ENCODE assay signal across 1 cellular context in the genomic region with DNA sequence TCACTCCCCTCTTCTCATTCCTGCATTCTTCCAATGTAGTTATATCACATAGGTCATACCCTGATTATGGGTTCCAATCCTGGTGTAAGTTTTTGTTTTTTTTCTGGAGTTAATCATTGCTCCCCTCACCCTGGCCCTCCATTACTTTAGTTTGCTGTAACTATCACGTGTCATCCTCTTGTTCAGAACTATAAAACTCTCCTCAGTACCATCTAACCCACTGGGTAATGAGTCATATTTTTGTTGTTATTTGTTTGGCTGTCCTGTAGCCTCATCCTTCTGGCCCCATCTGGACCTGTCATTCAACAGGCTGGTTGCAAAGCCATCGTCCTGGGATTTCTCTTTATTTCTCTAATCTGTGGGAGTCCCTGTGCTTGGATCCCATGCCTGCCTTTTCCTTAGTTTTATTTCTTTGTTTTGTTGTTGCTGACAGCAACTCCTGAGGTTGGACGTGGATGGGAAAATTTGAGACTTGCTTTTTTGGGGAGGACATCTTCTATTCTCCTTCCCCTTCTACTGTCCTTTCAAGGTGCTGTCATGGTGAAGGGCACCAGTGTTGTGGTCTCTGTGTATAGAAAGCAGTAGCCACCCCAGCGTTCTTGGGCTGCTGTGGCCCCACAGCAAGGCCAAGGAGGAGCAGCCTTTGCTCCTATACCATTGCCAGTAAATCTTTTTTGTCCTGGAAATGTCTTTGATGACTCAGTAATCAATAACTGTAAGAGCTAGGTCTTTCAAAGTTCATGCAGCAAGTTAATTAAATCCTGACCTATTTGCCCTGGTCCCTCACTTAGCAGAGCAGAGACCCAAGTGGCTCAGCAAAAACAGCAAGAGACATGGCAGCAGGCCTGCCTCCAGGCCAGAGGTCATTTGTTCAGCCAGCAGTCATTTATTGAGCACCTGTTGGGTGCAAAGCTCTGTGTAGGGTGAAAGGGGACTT.
TF ChIP-seq lines count a peak whose summit lies in the region.

No MANE protein-coding gene starts in this region.

TF ChIP-seq in HepG2, 621 proteins besides CTCF, POLR2A, EP300 and RAD21 (continued from another document and continues in another):
- TF ChIP-seq, protein P1, sequence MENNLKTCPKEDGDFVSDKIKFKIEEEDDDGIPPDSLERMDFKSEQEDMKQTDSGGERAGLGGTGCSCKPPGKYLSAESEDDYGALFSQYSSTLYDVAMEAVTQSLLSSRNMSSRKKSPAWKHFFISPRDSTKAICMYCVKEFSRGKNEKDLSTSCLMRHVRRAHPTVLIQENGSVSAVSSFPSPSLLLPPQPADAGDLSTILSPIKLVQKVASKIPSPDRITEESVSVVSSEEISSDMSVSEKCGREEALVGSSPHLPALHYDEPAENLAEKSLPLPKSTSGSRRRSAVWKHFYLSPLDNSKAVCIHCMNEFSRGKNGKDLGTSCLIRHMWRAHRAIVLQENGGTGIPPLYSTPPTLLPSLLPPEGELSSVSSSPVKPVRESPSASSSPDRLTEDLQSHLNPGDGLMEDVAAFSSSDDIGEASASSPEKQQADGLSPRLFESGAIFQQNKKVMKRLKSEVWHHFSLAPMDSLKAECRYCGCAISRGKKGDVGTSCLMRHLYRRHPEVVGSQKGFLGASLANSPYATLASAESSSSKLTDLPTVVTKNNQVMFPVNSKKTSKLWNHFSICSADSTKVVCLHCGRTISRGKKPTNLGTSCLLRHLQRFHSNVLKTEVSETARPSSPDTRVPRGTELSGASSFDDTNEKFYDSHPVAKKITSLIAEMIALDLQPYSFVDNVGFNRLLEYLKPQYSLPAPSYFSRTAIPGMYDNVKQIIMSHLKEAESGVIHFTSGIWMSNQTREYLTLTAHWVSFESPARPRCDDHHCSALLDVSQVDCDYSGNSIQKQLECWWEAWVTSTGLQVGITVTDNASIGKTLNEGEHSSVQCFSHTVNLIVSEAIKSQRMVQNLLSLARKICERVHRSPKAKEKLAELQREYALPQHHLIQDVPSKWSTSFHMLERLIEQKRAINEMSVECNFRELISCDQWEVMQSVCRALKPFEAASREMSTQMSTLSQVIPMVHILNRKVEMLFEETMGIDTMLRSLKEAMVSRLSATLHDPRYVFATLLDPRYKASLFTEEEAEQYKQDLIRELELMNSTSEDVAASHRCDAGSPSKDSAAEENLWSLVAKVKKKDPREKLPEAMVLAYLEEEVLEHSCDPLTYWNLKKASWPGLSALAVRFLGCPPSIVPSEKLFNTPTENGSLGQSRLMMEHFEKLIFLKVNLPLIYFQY (CRISPR knock-in tag; IDR thresholded peaks at IDR 0.05; ENCODE audit: borderline replicate concordance) = 0 out of 2 replicates have a peak, but pooled peaks have one; percentile 51
- peak; percentile 87; the same call in 1 of the 2 replicates for TF ChIP-seq RXRA (CRISPR knock-in tag; IDR thresholded peaks at IDR 0.05)
- TF ChIP-seq, protein P2, sequence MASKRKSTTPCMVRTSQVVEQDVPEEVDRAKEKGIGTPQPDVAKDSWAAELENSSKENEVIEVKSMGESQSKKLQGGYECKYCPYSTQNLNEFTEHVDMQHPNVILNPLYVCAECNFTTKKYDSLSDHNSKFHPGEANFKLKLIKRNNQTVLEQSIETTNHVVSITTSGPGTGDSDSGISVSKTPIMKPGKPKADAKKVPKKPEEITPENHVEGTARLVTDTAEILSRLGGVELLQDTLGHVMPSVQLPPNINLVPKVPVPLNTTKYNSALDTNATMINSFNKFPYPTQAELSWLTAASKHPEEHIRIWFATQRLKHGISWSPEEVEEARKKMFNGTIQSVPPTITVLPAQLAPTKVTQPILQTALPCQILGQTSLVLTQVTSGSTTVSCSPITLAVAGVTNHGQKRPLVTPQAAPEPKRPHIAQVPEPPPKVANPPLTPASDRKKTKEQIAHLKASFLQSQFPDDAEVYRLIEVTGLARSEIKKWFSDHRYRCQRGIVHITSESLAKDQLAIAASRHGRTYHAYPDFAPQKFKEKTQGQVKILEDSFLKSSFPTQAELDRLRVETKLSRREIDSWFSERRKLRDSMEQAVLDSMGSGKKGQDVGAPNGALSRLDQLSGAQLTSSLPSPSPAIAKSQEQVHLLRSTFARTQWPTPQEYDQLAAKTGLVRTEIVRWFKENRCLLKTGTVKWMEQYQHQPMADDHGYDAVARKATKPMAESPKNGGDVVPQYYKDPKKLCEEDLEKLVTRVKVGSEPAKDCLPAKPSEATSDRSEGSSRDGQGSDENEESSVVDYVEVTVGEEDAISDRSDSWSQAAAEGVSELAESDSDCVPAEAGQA (IDR thresholded peaks at IDR 0.05; ENCODE audit: low read depth) = no peak
- TF ChIP-seq, protein P2 (CRISPR knock-in tag; IDR thresholded peaks at IDR 0.05; ENCODE audit: borderline replicate concordance) = no peak
- 0 out of 4 replicates have a peak, but pooled peaks of 1 of the 2 experiments have one; percentile 5 for TF ChIP-seq MAFK (conservative IDR thresholded peaks at IDR 0.05 in 1 of 2, IDR thresholded peaks at IDR 0.05 in 1 of 2; ENCODE audit: low read length in 2 of 2)
- TF ChIP-seq DPF2 (CRISPR knock-in tag; IDR thresholded peaks at IDR 0.05; ENCODE audit: borderline replicate concordance, low read depth) = peak; percentile 63; the same call in 1 of the 2 replicates
- TF ChIP-seq PHF8 (CRISPR knock-in tag; IDR thresholded peaks at IDR 0.05) = no peak
- TF ChIP-seq, protein P3, sequence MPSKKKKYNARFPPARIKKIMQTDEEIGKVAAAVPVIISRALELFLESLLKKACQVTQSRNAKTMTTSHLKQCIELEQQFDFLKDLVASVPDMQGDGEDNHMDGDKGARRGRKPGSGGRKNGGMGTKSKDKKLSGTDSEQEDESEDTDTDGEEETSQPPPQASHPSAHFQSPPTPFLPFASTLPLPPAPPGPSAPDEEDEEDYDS (CRISPR knock-in tag; IDR thresholded peaks at IDR 0.05) = no peak
- TF ChIP-seq ATF1 (CRISPR knock-in tag; IDR thresholded peaks at IDR 0.05) = peak; percentile 20; the same call in 1 of the 2 replicates
- peak; percentile 84; the same call in 1 of the 2 replicates for TF ChIP-seq TCF7 (IDR thresholded peaks at IDR 0.05; ENCODE audit: low read depth)
- TF ChIP-seq, protein P4, sequence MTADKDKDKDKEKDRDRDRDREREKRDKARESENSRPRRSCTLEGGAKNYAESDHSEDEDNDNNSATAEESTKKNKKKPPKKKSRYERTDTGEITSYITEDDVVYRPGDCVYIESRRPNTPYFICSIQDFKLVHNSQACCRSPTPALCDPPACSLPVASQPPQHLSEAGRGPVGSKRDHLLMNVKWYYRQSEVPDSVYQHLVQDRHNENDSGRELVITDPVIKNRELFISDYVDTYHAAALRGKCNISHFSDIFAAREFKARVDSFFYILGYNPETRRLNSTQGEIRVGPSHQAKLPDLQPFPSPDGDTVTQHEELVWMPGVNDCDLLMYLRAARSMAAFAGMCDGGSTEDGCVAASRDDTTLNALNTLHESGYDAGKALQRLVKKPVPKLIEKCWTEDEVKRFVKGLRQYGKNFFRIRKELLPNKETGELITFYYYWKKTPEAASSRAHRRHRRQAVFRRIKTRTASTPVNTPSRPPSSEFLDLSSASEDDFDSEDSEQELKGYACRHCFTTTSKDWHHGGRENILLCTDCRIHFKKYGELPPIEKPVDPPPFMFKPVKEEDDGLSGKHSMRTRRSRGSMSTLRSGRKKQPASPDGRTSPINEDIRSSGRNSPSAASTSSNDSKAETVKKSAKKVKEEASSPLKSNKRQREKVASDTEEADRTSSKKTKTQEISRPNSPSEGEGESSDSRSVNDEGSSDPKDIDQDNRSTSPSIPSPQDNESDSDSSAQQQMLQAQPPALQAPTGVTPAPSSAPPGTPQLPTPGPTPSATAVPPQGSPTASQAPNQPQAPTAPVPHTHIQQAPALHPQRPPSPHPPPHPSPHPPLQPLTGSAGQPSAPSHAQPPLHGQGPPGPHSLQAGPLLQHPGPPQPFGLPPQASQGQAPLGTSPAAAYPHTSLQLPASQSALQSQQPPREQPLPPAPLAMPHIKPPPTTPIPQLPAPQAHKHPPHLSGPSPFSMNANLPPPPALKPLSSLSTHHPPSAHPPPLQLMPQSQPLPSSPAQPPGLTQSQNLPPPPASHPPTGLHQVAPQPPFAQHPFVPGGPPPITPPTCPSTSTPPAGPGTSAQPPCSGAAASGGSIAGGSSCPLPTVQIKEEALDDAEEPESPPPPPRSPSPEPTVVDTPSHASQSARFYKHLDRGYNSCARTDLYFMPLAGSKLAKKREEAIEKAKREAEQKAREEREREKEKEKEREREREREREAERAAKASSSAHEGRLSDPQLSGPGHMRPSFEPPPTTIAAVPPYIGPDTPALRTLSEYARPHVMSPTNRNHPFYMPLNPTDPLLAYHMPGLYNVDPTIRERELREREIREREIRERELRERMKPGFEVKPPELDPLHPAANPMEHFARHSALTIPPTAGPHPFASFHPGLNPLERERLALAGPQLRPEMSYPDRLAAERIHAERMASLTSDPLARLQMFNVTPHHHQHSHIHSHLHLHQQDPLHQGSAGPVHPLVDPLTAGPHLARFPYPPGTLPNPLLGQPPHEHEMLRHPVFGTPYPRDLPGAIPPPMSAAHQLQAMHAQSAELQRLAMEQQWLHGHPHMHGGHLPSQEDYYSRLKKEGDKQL (CRISPR knock-in tag; IDR thresholded peaks at IDR 0.05; ENCODE audit: low read depth) = peak; percentile 45; the same call in 1 of the 2 replicates
- TF ChIP-seq ZC3H13 (CRISPR knock-in tag; IDR thresholded peaks at IDR 0.05) = no peak
- no peak for TF ChIP-seq ZNF7 (CRISPR knock-in tag; IDR thresholded peaks at IDR 0.05)
- TF ChIP-seq ETV5 (CRISPR knock-in tag; IDR thresholded peaks at IDR 0.05; ENCODE audit: borderline replicate concordance) = peak; percentile 27; the same call in 1 of the 2 replicates
- TF ChIP-seq ZBTB3 (CRISPR knock-in tag; IDR thresholded peaks at IDR 0.05; ENCODE audit: borderline replicate concordance, low read depth) = 0 out of 2 replicates have a peak, but pooled peaks have one; percentile 58
- no peak for TF ChIP-seq ZNF768 (CRISPR knock-in tag; IDR thresholded peaks at IDR 0.05)
- peak; percentile 31; the same call in 1 of the 2 replicates for TF ChIP-seq KDM3A (CRISPR knock-in tag; IDR thresholded peaks at IDR 0.05; ENCODE audit: low read depth)
- no peak for TF ChIP-seq CBX1 (IDR thresholded peaks at IDR 0.05; ENCODE audit: low read depth)
- no peak for TF ChIP-seq EHMT2 (IDR thresholded peaks at IDR 0.05; ENCODE audit: borderline replicate concordance, low read depth, low read length)
- TF ChIP-seq, protein P5, sequence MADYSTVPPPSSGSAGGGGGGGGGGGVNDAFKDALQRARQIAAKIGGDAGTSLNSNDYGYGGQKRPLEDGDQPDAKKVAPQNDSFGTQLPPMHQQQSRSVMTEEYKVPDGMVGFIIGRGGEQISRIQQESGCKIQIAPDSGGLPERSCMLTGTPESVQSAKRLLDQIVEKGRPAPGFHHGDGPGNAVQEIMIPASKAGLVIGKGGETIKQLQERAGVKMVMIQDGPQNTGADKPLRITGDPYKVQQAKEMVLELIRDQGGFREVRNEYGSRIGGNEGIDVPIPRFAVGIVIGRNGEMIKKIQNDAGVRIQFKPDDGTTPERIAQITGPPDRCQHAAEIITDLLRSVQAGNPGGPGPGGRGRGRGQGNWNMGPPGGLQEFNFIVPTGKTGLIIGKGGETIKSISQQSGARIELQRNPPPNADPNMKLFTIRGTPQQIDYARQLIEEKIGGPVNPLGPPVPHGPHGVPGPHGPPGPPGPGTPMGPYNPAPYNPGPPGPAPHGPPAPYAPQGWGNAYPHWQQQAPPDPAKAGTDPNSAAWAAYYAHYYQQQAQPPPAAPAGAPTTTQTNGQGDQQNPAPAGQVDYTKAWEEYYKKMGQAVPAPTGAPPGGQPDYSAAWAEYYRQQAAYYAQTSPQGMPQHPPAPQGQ (CRISPR knock-in tag; IDR thresholded peaks at IDR 0.05; ENCODE audit: borderline replicate concordance) = no peak
- peak; percentile 77; the same call in 1 of the 2 replicates for TF ChIP-seq ZNF746 (CRISPR knock-in tag; IDR thresholded peaks at IDR 0.05)
- peak; percentile 66; the same call in 1 of the 2 replicates for TF ChIP-seq FOXO1 (CRISPR knock-in tag; IDR thresholded peaks at IDR 0.05)
- TF ChIP-seq, protein P6, sequence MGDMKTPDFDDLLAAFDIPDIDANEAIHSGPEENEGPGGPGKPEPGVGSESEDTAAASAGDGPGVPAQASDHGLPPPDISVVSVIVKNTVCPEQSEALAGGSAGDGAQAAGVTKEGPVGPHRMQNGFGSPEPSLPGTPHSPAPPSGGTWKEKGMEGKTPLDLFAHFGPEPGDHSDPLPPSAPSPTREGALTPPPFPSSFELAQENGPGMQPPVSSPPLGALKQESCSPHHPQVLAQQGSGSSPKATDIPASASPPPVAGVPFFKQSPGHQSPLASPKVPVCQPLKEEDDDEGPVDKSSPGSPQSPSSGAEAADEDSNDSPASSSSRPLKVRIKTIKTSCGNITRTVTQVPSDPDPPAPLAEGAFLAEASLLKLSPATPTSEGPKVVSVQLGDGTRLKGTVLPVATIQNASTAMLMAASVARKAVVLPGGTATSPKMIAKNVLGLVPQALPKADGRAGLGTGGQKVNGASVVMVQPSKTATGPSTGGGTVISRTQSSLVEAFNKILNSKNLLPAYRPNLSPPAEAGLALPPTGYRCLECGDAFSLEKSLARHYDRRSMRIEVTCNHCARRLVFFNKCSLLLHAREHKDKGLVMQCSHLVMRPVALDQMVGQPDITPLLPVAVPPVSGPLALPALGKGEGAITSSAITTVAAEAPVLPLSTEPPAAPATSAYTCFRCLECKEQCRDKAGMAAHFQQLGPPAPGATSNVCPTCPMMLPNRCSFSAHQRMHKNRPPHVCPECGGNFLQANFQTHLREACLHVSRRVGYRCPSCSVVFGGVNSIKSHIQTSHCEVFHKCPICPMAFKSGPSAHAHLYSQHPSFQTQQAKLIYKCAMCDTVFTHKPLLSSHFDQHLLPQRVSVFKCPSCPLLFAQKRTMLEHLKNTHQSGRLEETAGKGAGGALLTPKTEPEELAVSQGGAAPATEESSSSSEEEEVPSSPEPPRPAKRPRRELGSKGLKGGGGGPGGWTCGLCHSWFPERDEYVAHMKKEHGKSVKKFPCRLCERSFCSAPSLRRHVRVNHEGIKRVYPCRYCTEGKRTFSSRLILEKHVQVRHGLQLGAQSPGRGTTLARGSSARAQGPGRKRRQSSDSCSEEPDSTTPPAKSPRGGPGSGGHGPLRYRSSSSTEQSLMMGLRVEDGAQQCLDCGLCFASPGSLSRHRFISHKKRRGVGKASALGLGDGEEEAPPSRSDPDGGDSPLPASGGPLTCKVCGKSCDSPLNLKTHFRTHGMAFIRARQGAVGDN (CRISPR knock-in tag; IDR thresholded peaks at IDR 0.05) = no peak
- TF ChIP-seq CC2D1A (CRISPR knock-in tag; IDR thresholded peaks at IDR 0.05) = no peak
- TF ChIP-seq FOXA3 (CRISPR knock-in tag; IDR thresholded peaks at IDR 0.05) = peak; percentile 66
- TF ChIP-seq ISL2 (CRISPR knock-in tag; IDR thresholded peaks at IDR 0.05) = peak; percentile 94
- TF ChIP-seq NR1H2 (CRISPR knock-in tag; IDR thresholded peaks at IDR 0.05; ENCODE audit: borderline replicate concordance, low read depth) = no peak
- TF ChIP-seq ZNF724P (CRISPR knock-in tag; IDR thresholded peaks at IDR 0.05; ENCODE audit: borderline replicate concordance) = no peak
